In genomic region chr9:13318027-13318426, GRCh38 we compare ENCODE assay signal across 29 cellular contexts.
"Had no signal": no experiment of that assay in that cellular context is flagged by ENCODE, and none has a peak within 500 bp of the region (broad histone marks: within the 10 kb centered on the region; RNA-seq: fewer than 3 reads in every experiment).

No MANE protein-coding gene starts in this region.

- H3K36me3 Mint-ChIP-seq: stimulated activated effector memory CD8-positive, alpha-beta T cell treated with anti-CD3 and anti-CD28 coated beads, Interleukin-12 subunit alpha, Interleukin-12 subunit beta, amount 100 ng/mL, for 72 hours; stimulated activated memory B cell treated with anti-CD40 and anti-IgM and Interleukin-4, amounts not matched to agents 10 μg/mL and 1 μg/mL and 100 μg/mL, for 72 hours; stimulated activated naive B cell treated with anti-CD40 and anti-IgM and Interleukin-4, amounts not matched to agents 10 μg/mL and 1 μg/mL and 100 μg/mL, for 72 hours; type B pancreatic cell had no signal

- H3K27me3 ChIP-seq: stomach, suprapubic skin, testis, thyroid gland, tibial artery, tibial nerve, transverse colon, upper lobe of left lung, upper lobe of right lung, uterus, vagina had no signal

- H3K27ac ChIP-seq: stomach, suprapubic skin, testis, thoracic aorta, thyroid gland, tibial artery, tibial nerve, transverse colon, upper lobe of left lung, upper lobe of right lung, uterus, vagina had no signal

- H3K9me3 ChIP-seq: suprapubic skin, testis, thyroid gland, transverse colon, upper lobe of right lung, uterus, vagina had no signal

- H3K4me3 Mint-ChIP-seq: stimulated activated effector memory CD8-positive, alpha-beta T cell treated with anti-CD3 and anti-CD28 coated beads, Interleukin-12 subunit alpha, Interleukin-12 subunit beta, amount 100 ng/mL, for 72 hours; stimulated activated memory B cell treated with anti-CD40 and anti-IgM and Interleukin-4, amounts not matched to agents 10 μg/mL and 1 μg/mL and 100 μg/mL, for 72 hours; stimulated activated naive B cell treated with anti-CD40 and anti-IgM and Interleukin-4, amounts not matched to agents 10 μg/mL and 1 μg/mL and 100 μg/mL, for 72 hours; stimulated activated naive CD8-positive, alpha-beta T cell treated with anti-CD3 and anti-CD28 coated beads, Interleukin-15, amount 100 ng/mL, for 72 hours; stimulated activated naive CD8-positive, alpha-beta T cell treated with anti-CD3 and anti-CD28 coated beads, Interleukin-15, Interleukin-2, amounts not matched to agents 100 ng/mL and 50 ng/mL, for 24 hours; type B pancreatic cell had no signal

- H3K27me3 Mint-ChIP-seq: stimulated activated memory B cell treated with anti-CD40 and anti-IgM and Interleukin-4, amounts not matched to agents 10 μg/mL and 1 μg/mL and 100 μg/mL, for 72 hours; stimulated activated naive B cell treated with anti-CD40 and anti-IgM and Interleukin-4, amounts not matched to agents 10 μg/mL and 1 μg/mL and 100 μg/mL, for 72 hours; stimulated activated naive CD8-positive, alpha-beta T cell treated with anti-CD3 and anti-CD28 coated beads, Interleukin-15, amount 100 ng/mL, for 72 hours; stimulated activated naive CD8-positive, alpha-beta T cell treated with anti-CD3 and anti-CD28 coated beads, Interleukin-15, Interleukin-2, amounts not matched to agents 100 ng/mL and 50 ng/mL, for 24 hours; type B pancreatic cell had no signal

- H3K36me3 ChIP-seq: stomach, suprapubic skin, thoracic aorta, thyroid gland, tibial artery, tibial nerve, transverse colon, upper lobe of left lung, upper lobe of right lung, uterus, vagina had no signal

- H3K4me1 ChIP-seq: stomach, suprapubic skin, testis, thyroid gland, tibial artery, tibial nerve, transverse colon, upper lobe of left lung, upper lobe of right lung, uterus, vagina had no signal

- DNase-seq: stimulated activated CD4-positive, alpha-beta T cell treated with anti-CD3 and anti-CD28 coated beads, Interleukin-2, amount 100 ng/mL, for 48 hours; stimulated activated CD4-positive, alpha-beta T cell treated with anti-CD3 and anti-CD28 coated beads, Interleukin-4, amount 100 ng/mL, for 1 hour; stimulated activated CD4-positive, alpha-beta T cell treated with anti-CD3 and anti-CD28 coated beads, Interleukin-4, amount 100 ng/mL, for 24 hours; stimulated activated CD4-positive, alpha-beta T cell treated with anti-CD3 and anti-CD28 coated beads, Interleukin-4, amount 100 ng/mL, for 4 hours; stimulated activated CD8-positive, alpha-beta memory T cell treated with anti-CD3 and anti-CD28 coated beads, Interleukin-4, amount 100 ng/mL, for 48 hours; stimulated activated naive B cell treated with anti-CD40 and anti-IgM and Interleukin-4, amounts not matched to agents 10 μg/mL and 1 μg/mL and 100 μg/mL, for 72 hours; stimulated activated naive CD4-positive, alpha-beta T cell; stimulated activated naive CD4-positive, alpha-beta T cell treated with Interleukin-2 at 50 U/mL for 16 hours; stimulated activated naive CD8-positive, alpha-beta T cell treated with anti-CD3 and anti-CD28 coated beads, Interleukin-15, amount 100 ng/mL, for 72 hours; stimulated activated naive CD8-positive, alpha-beta T cell treated with anti-CD3 and anti-CD28 coated beads, Interleukin-15, Interleukin-2, amounts not matched to agents 100 U/mL and 50 U/mL, for 24 hours; stomach; substantia nigra; testis; thyroid gland; tibial artery; transverse colon; trophoblast cell; upper lobe of left lung; upper lobe of right lung; uterus had no signal

- H3K27ac Mint-ChIP-seq: stimulated activated effector memory CD8-positive, alpha-beta T cell treated with anti-CD3 and anti-CD28 coated beads, Interleukin-12 subunit alpha, Interleukin-12 subunit beta, amount 100 ng/mL, for 72 hours; stimulated activated memory B cell treated with anti-CD40 and anti-IgM and Interleukin-4, amounts not matched to agents 10 μg/mL and 1 μg/mL and 100 μg/mL, for 72 hours; stimulated activated naive B cell treated with anti-CD40 and anti-IgM and Interleukin-4, amounts not matched to agents 10 μg/mL and 1 μg/mL and 100 μg/mL, for 72 hours; stimulated activated naive CD8-positive, alpha-beta T cell treated with anti-CD3 and anti-CD28 coated beads, Interleukin-15, amount 100 ng/mL, for 72 hours; stimulated activated naive CD8-positive, alpha-beta T cell treated with anti-CD3 and anti-CD28 coated beads, Interleukin-15, Interleukin-2, amounts not matched to agents 100 ng/mL and 50 ng/mL, for 24 hours; type B pancreatic cell had no signal

- H3K4me1 Mint-ChIP-seq: stimulated activated effector memory CD8-positive, alpha-beta T cell treated with anti-CD3 and anti-CD28 coated beads, Interleukin-12 subunit alpha, Interleukin-12 subunit beta, amount 100 ng/mL, for 72 hours; stimulated activated memory B cell treated with anti-CD40 and anti-IgM and Interleukin-4, amounts not matched to agents 10 μg/mL and 1 μg/mL and 100 μg/mL, for 72 hours; stimulated activated naive B cell treated with anti-CD40 and anti-IgM and Interleukin-4, amounts not matched to agents 10 μg/mL and 1 μg/mL and 100 μg/mL, for 72 hours; stimulated activated naive CD8-positive, alpha-beta T cell treated with anti-CD3 and anti-CD28 coated beads, Interleukin-15, amount 100 ng/mL, for 72 hours had no signal

- H3K4me3 ChIP-seq: stomach, suprapubic skin, testis, thoracic aorta, thyroid gland, tibial artery, tibial nerve, transverse colon, upper lobe of left lung, upper lobe of right lung, uterus, vagina had no signal

- FAIRE-seq: urothelium cell line had no signal

- ATAC-seq: stimulated activated effector memory CD8-positive, alpha-beta T cell treated with anti-CD3 and anti-CD28 coated beads, Interleukin-12 subunit alpha, Interleukin-12 subunit beta, amount 100 ng/mL, for 72 hours; stimulated activated memory B cell treated with anti-CD40 and anti-IgM and Interleukin-4, amounts not matched to agents 10 μg/mL and 1 μg/mL and 100 μg/mL, for 72 hours; stimulated activated naive B cell treated with anti-CD40 and anti-IgM and Interleukin-4, amounts not matched to agents 10 μg/mL and 1 μg/mL and 100 μg/mL, for 72 hours; stimulated activated naive CD8-positive, alpha-beta T cell treated with anti-CD3 and anti-CD28 coated beads, Interleukin-15, amount 100 ng/mL, for 72 hours; stimulated activated naive CD8-positive, alpha-beta T cell treated with anti-CD3 and anti-CD28 coated beads, Interleukin-15, Interleukin-2, amounts not matched to agents 100 U/mL and 50 U/mL, for 24 hours; upper lobe of right lung had no signal
